36 cellular contexts compared by ENCODE assay signal in genomic region chrX:93649381-93649780, GRCh38. TPM values are rescaled to one million over a fixed set of nuclear protein-coding genes. Genes with fewer than 3 reads are reported as not detected.
"Had no signal": no experiment of that assay in that cellular context is flagged by ENCODE, and none has a peak within 500 bp of the region (broad histone marks: within the 10 kb centered on the region; RNA-seq: fewer than 3 reads in every experiment).

No MANE protein-coding gene starts in this region.

- H3K9me3 Mint-ChIP-seq: activated CD4-positive, alpha-beta memory T cell treated with anti-CD3 and anti-CD28 coated beads for 36 hours; activated CD4-positive, alpha-beta T cell treated with anti-CD3 and anti-CD28 coated beads, Interleukin-2, amount 10 ng/mL, durations not matched to agents 24 days and 14 days; activated CD8-positive, alpha-beta T cell treated with anti-CD3 and anti-CD28 coated beads for 36 hours; activated naive CD4-positive, alpha-beta T cell treated with anti-CD3 and anti-CD28 coated beads for 36 hours; activated naive CD4-positive, alpha-beta T cell treated with anti-CD3 and anti-CD28 coated beads, Interleukin-2, amount 50 U/mL, for 72 hours; activated naive CD8-positive, alpha-beta T cell treated with anti-CD3 and anti-CD28 coated beads for 36 hours; activated T-cell treated with anti-CD3 and anti-CD28 coated beads, Interleukin-2, amount 50 U/mL, for 4 hours; activated T-cell treated with anti-CD3 and anti-CD28 coated beads, Interleukin-2, amount 50 U/mL, for 72 hours; activated T-helper 1 cell treated with anti-CD3 and anti-CD28 coated beads, Interleukin-12 subunit alpha, Interleukin-12 subunit beta, Interleukin-2, Interleukin-4 antibody, amounts not matched to agents 30 ng/mL and 10 ng/mL and 1 ng/mL, durations not matched to agents 14 hours and 24 hours and 36 hours; activated T-helper 17 cell treated with anti-CD3 and anti-CD28 coated beads, Interleukin-2, amount 50 U/mL, for 72 hours; T-helper 1 cell treated with Interleukin-12 subunit alpha and Interleukin-12 subunit beta and Interleukin-4 antibody, amounts not matched to agents 30 μg/mL and 1 μg/mL, for 36 hours; T-helper 2 cell treated with Interferon-gamma antibody and Interleukin-4, amounts not matched to agents 5 μg/mL and 100 μg/mL, for 36 hours had no signal

- DNase-seq: activated B cell treated with CpG ODN at 0.5 μM for 24 hours; activated CD4-positive, alpha-beta memory T cell treated with anti-CD3 and anti-CD28 coated beads for 36 hours; activated CD4-positive, alpha-beta T cell treated with anti-CD3 and anti-CD28 coated beads for 4 hours; activated CD4-positive, alpha-beta T cell treated with anti-CD3 and anti-CD28 coated beads, Interleukin-2, amount 10 ng/mL, durations not matched to agents 24 days and 14 days; activated CD4-positive, alpha-beta T cell treated with anti-CD3 and anti-CD28 coated beads, Interleukin-2, amount 50 U/mL, for 1 hour; activated CD4-positive, alpha-beta T cell treated with anti-CD3 and anti-CD28 coated beads, Interleukin-2, amount 50 U/mL, for 4 hours; activated CD4-positive, CD25-positive, alpha-beta regulatory T cell treated with anti-CD3 and anti-CD28 coated beads, Interleukin-2, amount 50 U/mL, for 72 hours; activated CD8-positive, alpha-beta memory T cell treated with anti-CD3 and anti-CD28 coated beads, Interleukin-2, amount 50 U/mL, for 4 hours; activated CD8-positive, alpha-beta T cell treated with anti-CD3 and anti-CD28 coated beads for 36 hours; activated effector memory CD4-positive, alpha-beta T cell treated with anti-CD3 and anti-CD28 coated beads, Interleukin-2, amount 50 U/mL, for 16 hours; activated gamma-delta T cell treated with Interleukin-2 at 50 U/mL for 16 hours; activated naive CD4-positive, alpha-beta T cell; activated naive CD4-positive, alpha-beta T cell treated with anti-CD3 and anti-CD28 coated beads for 36 hours; activated naive CD4-positive, alpha-beta T cell treated with anti-CD3 and anti-CD28 coated beads, Interleukin-2, amount 50 U/mL, for 16 hours; activated naive CD8-positive, alpha-beta T cell treated with anti-CD3 and anti-CD28 coated beads for 36 hours; activated T-cell treated with anti-CD3 and anti-CD28 coated beads for 4 hours; activated T-cell treated with anti-CD3 and anti-CD28 coated beads, Interleukin-2, amount 50 U/mL, for 1 hour; activated T-cell treated with anti-CD3 and anti-CD28 coated beads, Interleukin-2, amount 50 U/mL, for 4 hours; activated T-cell treated with anti-CD3 and anti-CD28 coated beads, Interleukin-2, amount 50 U/mL, for 72 hours; adrenal gland; amniotic stem cell; aorta; body of pancreas; brain microvascular endothelial cell; central memory CD4-positive, alpha-beta T cell; T-helper 1 cell; T-helper 2 cell; T-helper 9 cell had no signal

- H3K4me1 ChIP-seq: adrenal gland, body of pancreas, breast epithelium had no signal

- H3K9me3 ChIP-seq: adrenal gland, body of pancreas had no signal

- H3K4me1 Mint-ChIP-seq: activated B cell treated with CpG ODN at 0.5 μM for 24 hours; activated CD4-positive, alpha-beta T cell treated with anti-CD3 and anti-CD28 coated beads, Interleukin-2, amount 10 ng/mL, durations not matched to agents 24 days and 14 days; activated naive CD8-positive, alpha-beta T cell treated with anti-CD3 and anti-CD28 coated beads for 36 hours; activated T-helper 17 cell treated with anti-CD3 and anti-CD28 coated beads, Interleukin-2, amount 50 U/mL, for 72 hours had no signal

- H3K27ac Mint-ChIP-seq: activated B cell treated with CpG ODN at 0.5 μM for 24 hours; activated CD4-positive, alpha-beta memory T cell treated with anti-CD3 and anti-CD28 coated beads for 36 hours; activated CD4-positive, alpha-beta T cell treated with anti-CD3 and anti-CD28 coated beads, Interleukin-2, amount 10 ng/mL, durations not matched to agents 24 days and 14 days; activated CD8-positive, alpha-beta T cell treated with anti-CD3 and anti-CD28 coated beads for 36 hours; activated naive CD4-positive, alpha-beta T cell treated with anti-CD3 and anti-CD28 coated beads for 36 hours; activated naive CD4-positive, alpha-beta T cell treated with anti-CD3 and anti-CD28 coated beads, Interleukin-2, amount 50 U/mL, for 72 hours; activated naive CD8-positive, alpha-beta T cell treated with anti-CD3 and anti-CD28 coated beads for 36 hours; activated T-cell treated with anti-CD3 and anti-CD28 coated beads, Interleukin-2, amount 50 U/mL, for 72 hours; activated T-helper 1 cell treated with anti-CD3 and anti-CD28 coated beads, Interleukin-12 subunit alpha, Interleukin-12 subunit beta, Interleukin-2, Interleukin-4 antibody, amounts not matched to agents 30 ng/mL and 10 ng/mL and 1 ng/mL, durations not matched to agents 14 hours and 24 hours and 36 hours; activated T-helper 17 cell treated with anti-CD3 and anti-CD28 coated beads, Interleukin-2, amount 50 U/mL, for 72 hours; T-helper 1 cell treated with Interleukin-12 subunit alpha and Interleukin-12 subunit beta and Interleukin-4 antibody, amounts not matched to agents 30 μg/mL and 1 μg/mL, for 36 hours; T-helper 2 cell treated with Interferon-gamma antibody and Interleukin-4, amounts not matched to agents 5 μg/mL and 100 μg/mL, for 36 hours had no signal

- H3K4me3 ChIP-seq: adrenal gland, body of pancreas, breast epithelium had no signal

- H3K36me3 ChIP-seq: adrenal gland, brain microvascular endothelial cell, breast epithelium had no signal

- H3K27ac ChIP-seq: adrenal gland, body of pancreas, brain microvascular endothelial cell, breast epithelium, VCaP had no signal

- H3K36me3 Mint-ChIP-seq: activated CD4-positive, alpha-beta memory T cell treated with anti-CD3 and anti-CD28 coated beads for 36 hours; activated naive CD4-positive, alpha-beta T cell treated with anti-CD3 and anti-CD28 coated beads, Interleukin-2, amount 50 U/mL, for 72 hours; activated naive CD8-positive, alpha-beta T cell treated with anti-CD3 and anti-CD28 coated beads for 36 hours had no signal

- H3K27me3 ChIP-seq: adrenal gland, body of pancreas, brain microvascular endothelial cell had no signal

- ATAC-seq: activated CD8-positive, alpha-beta T cell treated with anti-CD3 and anti-CD28 coated beads for 36 hours; activated naive CD4-positive, alpha-beta T cell treated with anti-CD3 and anti-CD28 coated beads, Interleukin-2, amount 50 U/mL, for 72 hours; activated T-cell treated with anti-CD3 and anti-CD28 coated beads, Interleukin-2, amount 50 U/mL, for 4 hours; activated T-cell treated with anti-CD3 and anti-CD28 coated beads, Interleukin-2, amount 50 U/mL, for 72 hours; activated T-helper 17 cell treated with anti-CD3 and anti-CD28 coated beads, Interleukin-2, amount 50 U/mL, for 72 hours; body of pancreas had no signal

- H3K27me3 Mint-ChIP-seq: activated B cell treated with CpG ODN at 0.5 μM for 24 hours; activated CD4-positive, alpha-beta memory T cell treated with anti-CD3 and anti-CD28 coated beads for 36 hours; activated CD4-positive, alpha-beta T cell treated with anti-CD3 and anti-CD28 coated beads, Interleukin-2, amount 10 ng/mL, durations not matched to agents 24 days and 14 days; activated CD8-positive, alpha-beta T cell treated with anti-CD3 and anti-CD28 coated beads for 36 hours; activated naive CD8-positive, alpha-beta T cell treated with anti-CD3 and anti-CD28 coated beads for 36 hours; activated T-helper 17 cell treated with anti-CD3 and anti-CD28 coated beads, Interleukin-2, amount 50 U/mL, for 72 hours had no signal

- H3K4me3 Mint-ChIP-seq: activated B cell treated with CpG ODN at 0.5 μM for 24 hours; activated CD4-positive, alpha-beta memory T cell treated with anti-CD3 and anti-CD28 coated beads for 36 hours; activated CD4-positive, alpha-beta T cell treated with anti-CD3 and anti-CD28 coated beads, Interleukin-2, amount 10 ng/mL, durations not matched to agents 24 days and 14 days; activated CD8-positive, alpha-beta T cell treated with anti-CD3 and anti-CD28 coated beads for 36 hours; activated naive CD4-positive, alpha-beta T cell treated with anti-CD3 and anti-CD28 coated beads for 36 hours; activated naive CD8-positive, alpha-beta T cell treated with anti-CD3 and anti-CD28 coated beads for 36 hours; activated T-cell treated with anti-CD3 and anti-CD28 coated beads, Interleukin-2, amount 50 U/mL, for 4 hours; activated T-cell treated with anti-CD3 and anti-CD28 coated beads, Interleukin-2, amount 50 U/mL, for 72 hours; activated T-helper 1 cell treated with anti-CD3 and anti-CD28 coated beads, Interleukin-12 subunit alpha, Interleukin-12 subunit beta, Interleukin-2, Interleukin-4 antibody, amounts not matched to agents 30 ng/mL and 10 ng/mL and 1 ng/mL, durations not matched to agents 14 hours and 24 hours and 36 hours; activated T-helper 17 cell treated with anti-CD3 and anti-CD28 coated beads, Interleukin-2, amount 50 U/mL, for 72 hours; T-helper 1 cell treated with Interleukin-12 subunit alpha and Interleukin-12 subunit beta and Interleukin-4 antibody, amounts not matched to agents 30 μg/mL and 1 μg/mL, for 36 hours; T-helper 2 cell treated with Interferon-gamma antibody and Interleukin-4, amounts not matched to agents 5 μg/mL and 100 μg/mL, for 36 hours had no signal

RNA-seq across cellular contexts. Expression of gene FAM133A, which starts 24.6 kb away (rescaled TPM):
- total RNA-seq: activated B cell treated with CpG ODN at 0.5 μM for 24 hours; activated CD4-positive, alpha-beta memory T cell treated with anti-CD3 and anti-CD28 coated beads for 36 hours; activated CD4-positive, alpha-beta T cell treated with anti-CD3 and anti-CD28 coated beads, Interleukin-2, amount 10 ng/mL, durations not matched to agents 24 days and 14 days; activated CD8-positive, alpha-beta memory T cell treated with anti-CD3 and anti-CD28 coated beads for 36 hours; activated CD8-positive, alpha-beta T cell treated with anti-CD3 and anti-CD28 coated beads for 36 hours; activated naive CD4-positive, alpha-beta T cell treated with anti-CD3 and anti-CD28 coated beads for 36 hours; activated naive CD4-positive, alpha-beta T cell treated with anti-CD3 and anti-CD28 coated beads, Interleukin-2, amount 50 U/mL, for 72 hours; activated naive CD8-positive, alpha-beta T cell treated with anti-CD3 and anti-CD28 coated beads for 36 hours; activated T-cell treated with anti-CD3 and anti-CD28 coated beads, Interleukin-2, amount 50 U/mL, for 4 hours; activated T-cell treated with anti-CD3 and anti-CD28 coated beads, Interleukin-2, amount 50 U/mL, for 72 hours; activated T-helper 1 cell treated with anti-CD3 and anti-CD28 coated beads, Interleukin-12 subunit alpha, Interleukin-12 subunit beta, Interleukin-2, Interleukin-4 antibody, amounts not matched to agents 30 ng/mL and 10 ng/mL and 1 ng/mL, durations not matched to agents 14 hours and 24 hours and 36 hours; activated T-helper 17 cell treated with anti-CD3 and anti-CD28 coated beads, Interleukin-2, amount 50 U/mL, for 72 hours; body of pancreas had no signal
